Comparison of ENCODE assay signal across 6 cellular contexts in genomic region chr7:45813771-45814170, GRCh38. TPM values are rescaled to one million over a fixed set of nuclear protein-coding genes. Genes with fewer than 3 reads are reported as not detected.
"Had no signal": no experiment of that assay in that cellular context is flagged by ENCODE, and none has a peak within 500 bp of the region (broad histone marks: within the 10 kb centered on the region; RNA-seq: fewer than 3 reads in every experiment).

No MANE protein-coding gene starts in this region.

RNA-seq across cellular contexts. Expression of gene CCDC201, which starts 59.1 kb away (rescaled TPM):
- total RNA-seq: GM23248, GM23338, H1, H7, H9, HFFc6 had no signal
- polyA plus RNA-seq: GM23248, GM23338, H1 had no signal
